In genomic region chr9:112170968-112171367, GRCh38 we compare ENCODE assay signal across 1 cellular context.
TF ChIP-seq lines count a peak whose summit lies in the region.

No MANE protein-coding gene starts in this region.

TF ChIP-seq in K562, 482 proteins besides CTCF, POLR2A, EP300 and RAD21 (continued from another document and continues in another):
- TF ChIP-seq, protein P1, sequence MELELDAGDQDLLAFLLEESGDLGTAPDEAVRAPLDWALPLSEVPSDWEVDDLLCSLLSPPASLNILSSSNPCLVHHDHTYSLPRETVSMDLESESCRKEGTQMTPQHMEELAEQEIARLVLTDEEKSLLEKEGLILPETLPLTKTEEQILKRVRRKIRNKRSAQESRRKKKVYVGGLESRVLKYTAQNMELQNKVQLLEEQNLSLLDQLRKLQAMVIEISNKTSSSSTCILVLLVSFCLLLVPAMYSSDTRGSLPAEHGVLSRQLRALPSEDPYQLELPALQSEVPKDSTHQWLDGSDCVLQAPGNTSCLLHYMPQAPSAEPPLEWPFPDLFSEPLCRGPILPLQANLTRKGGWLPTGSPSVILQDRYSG (tag; conservative IDR thresholded peaks at IDR 0.05; ENCODE audit: low read depth): no peak
- TF ChIP-seq IRF9 (tag; IDR thresholded peaks at IDR 0.05): no peak
- TF ChIP-seq PRPF4 (IDR thresholded peaks at IDR 0.05; ENCODE audit: insufficient read depth, low read depth, low read length, poor library complexity, severe bottlenecking): no peak
- no peak for TF ChIP-seq MECOM (CRISPR knock-in tag; IDR thresholded peaks at IDR 0.05)
- TF ChIP-seq CREM (IDR thresholded peaks at IDR 0.05; ENCODE audit: low read depth): no peak
- TF ChIP-seq ZNF217 (CRISPR knock-in tag; IDR thresholded peaks at IDR 0.05): no peak
- TF ChIP-seq ZNF668 (CRISPR knock-in tag; IDR thresholded peaks at IDR 0.05): no peak
- TF ChIP-seq NFE2 (IDR thresholded peaks at IDR 0.05; ENCODE audit: low read depth): 0 out of 2 replicates have a peak, but pooled peaks have one; percentile 14
- no peak for TF ChIP-seq ZMIZ1 (IDR thresholded peaks at IDR 0.05; ENCODE audit: low read depth in 2 of 2, low read length in 2 of 2)
- no peak for TF ChIP-seq ZC3H4 (CRISPR knock-in tag; IDR thresholded peaks at IDR 0.05; ENCODE audit: borderline replicate concordance)
- no peak for TF ChIP-seq TCFL5 (CRISPR knock-in tag; conservative IDR thresholded peaks at IDR 0.05)
- no peak for TF ChIP-seq TAF1 (IDR thresholded peaks at IDR 0.05; ENCODE audit: control insufficient read depth, extremely low read depth, insufficient read depth, low read length, severe bottlenecking)
- TF ChIP-seq MAFF (IDR thresholded peaks at IDR 0.05; ENCODE audit: low read length): no peak
- TF ChIP-seq RCOR1 (IDR thresholded peaks at IDR 0.05; ENCODE audit: borderline replicate concordance in 1 of 2, low read depth in 2 of 2, low read length in 2 of 2): peak in 1 of 2 experiments; percentile 61; a peak in 1 of 4 replicates
- TF ChIP-seq HLTF (IDR thresholded peaks at IDR 0.05): no peak
- TF ChIP-seq ZFX (CRISPR knock-in tag; IDR thresholded peaks at IDR 0.05): no peak
- no peak for TF ChIP-seq ETV6 (IDR thresholded peaks at IDR 0.05; ENCODE audit: borderline replicate concordance in 1 of 2, low read depth in 2 of 2, low read length in 1 of 2)
- no peak for TF ChIP-seq ETV6 (CRISPR knock-in tag; IDR thresholded peaks at IDR 0.05; ENCODE audit: borderline replicate concordance)
- no peak for TF ChIP-seq ZNF445 (CRISPR knock-in tag; IDR thresholded peaks at IDR 0.05; ENCODE audit: low read depth)
- no peak for TF ChIP-seq FOSL1 (tag; conservative IDR thresholded peaks at IDR 0.05)
- no peak for TF ChIP-seq MBD1 (CRISPR knock-in tag; IDR thresholded peaks at IDR 0.05)
- TF ChIP-seq, protein P2, sequence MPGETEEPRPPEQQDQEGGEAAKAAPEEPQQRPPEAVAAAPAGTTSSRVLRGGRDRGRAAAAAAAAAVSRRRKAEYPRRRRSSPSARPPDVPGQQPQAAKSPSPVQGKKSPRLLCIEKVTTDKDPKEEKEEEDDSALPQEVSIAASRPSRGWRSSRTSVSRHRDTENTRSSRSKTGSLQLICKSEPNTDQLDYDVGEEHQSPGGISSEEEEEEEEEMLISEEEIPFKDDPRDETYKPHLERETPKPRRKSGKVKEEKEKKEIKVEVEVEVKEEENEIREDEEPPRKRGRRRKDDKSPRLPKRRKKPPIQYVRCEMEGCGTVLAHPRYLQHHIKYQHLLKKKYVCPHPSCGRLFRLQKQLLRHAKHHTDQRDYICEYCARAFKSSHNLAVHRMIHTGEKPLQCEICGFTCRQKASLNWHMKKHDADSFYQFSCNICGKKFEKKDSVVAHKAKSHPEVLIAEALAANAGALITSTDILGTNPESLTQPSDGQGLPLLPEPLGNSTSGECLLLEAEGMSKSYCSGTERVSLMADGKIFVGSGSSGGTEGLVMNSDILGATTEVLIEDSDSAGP (CRISPR knock-in tag; IDR thresholded peaks at IDR 0.05): no peak
- TF ChIP-seq, protein P3, sequence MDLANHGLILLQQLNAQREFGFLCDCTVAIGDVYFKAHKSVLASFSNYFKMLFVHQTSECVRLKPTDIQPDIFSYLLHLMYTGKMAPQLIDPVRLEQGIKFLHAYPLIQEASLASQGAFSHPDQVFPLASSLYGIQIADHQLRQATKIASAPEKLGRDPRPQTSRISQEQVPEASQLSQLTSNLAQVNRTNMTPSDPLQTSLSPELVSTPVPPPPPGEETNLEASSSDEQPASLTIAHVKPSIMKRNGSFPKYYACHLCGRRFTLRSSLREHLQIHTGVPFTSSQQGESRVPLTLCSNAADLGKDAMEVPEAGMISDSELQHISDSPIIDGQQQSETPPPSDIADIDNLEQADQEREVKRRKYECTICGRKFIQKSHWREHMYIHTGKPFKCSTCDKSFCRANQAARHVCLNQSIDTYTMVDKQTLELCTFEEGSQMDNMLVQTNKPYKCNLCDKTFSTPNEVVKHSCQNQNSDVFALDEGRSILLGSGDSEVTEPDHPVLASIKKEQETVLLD (IDR thresholded peaks at IDR 0.05): no peak
- peak in 1 of 2 experiments; percentile 34; a peak in 1 of 4 replicates for TF ChIP-seq HDAC1 (IDR thresholded peaks at IDR 0.05)
- TF ChIP-seq ETV5 (CRISPR knock-in tag; IDR thresholded peaks at IDR 0.05; ENCODE audit: low read depth): peak; percentile 58; the same call in 1 of the 2 replicates
- TF ChIP-seq ETS2 (tag; IDR thresholded peaks at IDR 0.05; ENCODE audit: borderline replicate concordance, poor library complexity, severe bottlenecking): no peak
- no peak for TF ChIP-seq ZC3H8 (IDR thresholded peaks at IDR 0.05)
- peak; percentile 86 for TF ChIP-seq NFIC (IDR thresholded peaks at IDR 0.05)
- no peak for TF ChIP-seq AFF4 (CRISPR knock-in tag; IDR thresholded peaks at IDR 0.05)
- TF ChIP-seq MEIS2 (IDR thresholded peaks at IDR 0.05; ENCODE audit: partially characterized antibody): peak; percentile 39
- TF ChIP-seq PURB (CRISPR knock-in tag; IDR thresholded peaks at IDR 0.05; ENCODE audit: low read depth): no peak
- TF ChIP-seq TCF3 (CRISPR knock-in tag; IDR thresholded peaks at IDR 0.05): peak; percentile 88
- no peak for TF ChIP-seq RB1 (IDR thresholded peaks at IDR 0.05; ENCODE audit: low read depth)
- peak; percentile 58 for TF ChIP-seq TAL1 (IDR thresholded peaks at IDR 0.05)
- no peak for TF ChIP-seq ETV1 (tag; conservative IDR thresholded peaks at IDR 0.05; ENCODE audit: low read depth)
- TF ChIP-seq TSC22D4 (tag; IDR thresholded peaks at IDR 0.05): no peak
- no peak for TF ChIP-seq ZBTB7A (IDR thresholded peaks at IDR 0.05; ENCODE audit: borderline replicate concordance, control insufficient read depth, low read depth, low read length)
- no peak for TF ChIP-seq ZNF212 (CRISPR knock-in tag; IDR thresholded peaks at IDR 0.05)
- no peak for TF ChIP-seq ZNF699 (CRISPR knock-in tag; IDR thresholded peaks at IDR 0.05; ENCODE audit: insufficient replicate concordance)
- TF ChIP-seq HDAC2 (IDR thresholded peaks at IDR 0.05): no peak
- TF ChIP-seq YBX1 (IDR thresholded peaks at IDR 0.05): no peak
- TF ChIP-seq LARP7 (IDR thresholded peaks at IDR 0.05): no peak
- no peak for TF ChIP-seq GABPB1 (CRISPR knock-in tag; IDR thresholded peaks at IDR 0.05)
- TF ChIP-seq BCLAF1 (IDR thresholded peaks at IDR 0.05; ENCODE audit: borderline replicate concordance in 1 of 2, control insufficient read depth in 1 of 2, low read depth in 2 of 2, low read length in 1 of 2): no peak
- no peak for TF ChIP-seq ZSCAN29 (IDR thresholded peaks at IDR 0.05)
- TF ChIP-seq EHMT2 (IDR thresholded peaks at IDR 0.05): no peak
- peak; percentile 77; the same call in 1 of the 2 replicates for TF ChIP-seq LCOR (CRISPR knock-in tag; IDR thresholded peaks at IDR 0.05)
